ENCODE assay signal across 14 cellular contexts in genomic region chr4:183823394-183823793, GRCh38.
DNase-seq lines count a peak whose midpoint lies in the region; ATAC-seq and TF ChIP-seq lines count a peak whose summit lies in the region.
"Had no signal": no experiment of that assay in that cellular context is flagged by ENCODE, and none has a peak within 500 bp of the region (broad histone marks: within the 10 kb centered on the region; RNA-seq: fewer than 3 reads in every experiment).

No MANE protein-coding gene starts in this region.

- DNase-seq in GM04504 (ENCODE audit: low read depth) (peak; percentile 10), T1000 (lab: John Stamatoyannopoulos, UW) (peak; percentile 7), heart left ventricle (peak in 2 of 5 donors; percentile 57 to 61), retinal pigment epithelial cell (ENCODE audit: low read depth) (peak; percentile 86), SKM-1 treated with dmso at 0.1 percent for 144 hours (lab: John Stamatoyannopoulos, UW; ENCODE audit: unreplicated experiment) (no peak), GDM1 (lab: John Stamatoyannopoulos, UW) (no peak), SHP77 (lab: John Stamatoyannopoulos, UW) (no peak)
- DNase-seq in stimulated activated CD4-positive, alpha-beta T cell treated with anti-CD3 and anti-CD28 coated beads, Interleukin-12 subunit alpha, Interleukin-12 subunit beta, amount 100 ng/mL, for 4 hours, result no peak
- DNase-seq: activated CD8-positive, alpha-beta memory T cell treated with anti-CD3 and anti-CD28 coated beads, Interleukin-2, amount 10 ng/mL, durations not matched to agents 7 days and 5 days; aorta; Karpas-422; stimulated activated CD4-positive, alpha-beta T cell treated with anti-CD3 and anti-CD28 coated beads, Interleukin-4, amount 100 ng/mL, for 1 hour; T-helper 2 cell; testis had no signal

- TF ChIP-seq CTCF in heart left ventricle (IDR thresholded peaks at IDR 0.05), result no peak
- no peak for TF ChIP-seq CTCF in retinal pigment epithelial cell (conservative IDR thresholded peaks at IDR 0.05; ENCODE audit: low read depth, low read length)

- no peak for TF ChIP-seq POLR2A in heart left ventricle (IDR thresholded peaks at IDR 0.05)

- peaks cover 0 to 18% (median 4%) of the 10 kb centered on the region in 12 donors for H3K4me1 ChIP-seq in heart left ventricle
- H3K4me1 ChIP-seq: testis had no signal

- intact Hi-C loops in heart left ventricle (cut with DNase I), result no loop called here

- H3K9me3 ChIP-seq in heart left ventricle, result no peaks in the 10 kb centered on the region
- H3K9me3 ChIP-seq: testis had no signal

- ATAC-seq in heart left ventricle, result peak; percentile 49 to 96 (median 77)
- ATAC-seq: activated CD8-positive, alpha-beta memory T cell treated with anti-CD3 and anti-CD28 coated beads, Interleukin-2, amount 10 ng/mL, durations not matched to agents 7 days and 5 days had no signal

- WGBS in heart left ventricle, 4 donors, result 72 to 86% (median 77%) methylated on average over 5 to 6 of the region's 6 CpGs

- H3K36me3 ChIP-seq in heart left ventricle, result no peaks in the 10 kb centered on the region

- no peak overlapping the region for H3K4me3 ChIP-seq in heart left ventricle
- no peak overlapping the region for H3K4me3 ChIP-seq in retinal pigment epithelial cell (ENCODE audit: low read length)
- H3K4me3 ChIP-seq: testis had no signal

- no peaks in the 10 kb centered on the region for H3K27me3 ChIP-seq in heart left ventricle
- H3K27me3 ChIP-seq: testis had no signal

- H3K27ac ChIP-seq in heart left ventricle, result no peak overlapping the region
- H3K27ac ChIP-seq: testis had no signal

Comparison
In these comparisons a context has a peak if more than half of its experiments do, and no peak if none do; other contexts are left out.
1. DNase-seq: peak in GM04504 (single experiment), T1000 (single experiment) and retinal pigment epithelial cell (single experiment); none in SKM-1 treated with dmso at 0.1 percent for 144 hours (single experiment), GDM1 (single experiment), stimulated activated CD4-positive, alpha-beta T cell treated with anti-CD3 and anti-CD28 coated beads, Interleukin-12 subunit alpha, Interleukin-12 subunit beta, amount 100 ng/mL, for 4 hours (single experiment) and SHP77 (0 of 2).